In genomic region chr12:122051231-122051876, GRCh38 we compare ENCODE assay signal across 1 cellular context.
TF ChIP-seq lines count a peak whose summit lies in the region.

No MANE protein-coding gene starts in this region.

TF ChIP-seq in HepG2, 621 proteins besides CTCF, POLR2A, EP300 and RAD21 (continued from another document and continues in another):
- no peak for TF ChIP-seq ZBTB10 (CRISPR knock-in tag; IDR thresholded peaks at IDR 0.05; ENCODE audit: borderline replicate concordance)
- TF ChIP-seq, protein P1, sequence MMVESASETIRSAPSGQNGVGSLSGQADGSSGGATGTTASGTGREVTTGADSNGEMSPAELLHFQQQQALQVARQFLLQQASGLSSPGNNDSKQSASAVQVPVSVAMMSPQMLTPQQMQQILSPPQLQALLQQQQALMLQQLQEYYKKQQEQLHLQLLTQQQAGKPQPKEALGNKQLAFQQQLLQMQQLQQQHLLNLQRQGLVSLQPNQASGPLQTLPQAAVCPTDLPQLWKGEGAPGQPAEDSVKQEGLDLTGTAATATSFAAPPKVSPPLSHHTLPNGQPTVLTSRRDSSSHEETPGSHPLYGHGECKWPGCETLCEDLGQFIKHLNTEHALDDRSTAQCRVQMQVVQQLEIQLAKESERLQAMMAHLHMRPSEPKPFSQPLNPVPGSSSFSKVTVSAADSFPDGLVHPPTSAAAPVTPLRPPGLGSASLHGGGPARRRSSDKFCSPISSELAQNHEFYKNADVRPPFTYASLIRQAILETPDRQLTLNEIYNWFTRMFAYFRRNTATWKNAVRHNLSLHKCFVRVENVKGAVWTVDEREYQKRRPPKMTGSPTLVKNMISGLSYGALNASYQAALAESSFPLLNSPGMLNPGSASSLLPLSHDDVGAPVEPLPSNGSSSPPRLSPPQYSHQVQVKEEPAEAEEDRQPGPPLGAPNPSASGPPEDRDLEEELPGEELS (CRISPR knock-in tag; IDR thresholded peaks at IDR 0.05), result 0 out of 2 replicates have a peak, but pooled peaks have one; percentile 39
- TF ChIP-seq ZNF790 (CRISPR knock-in tag; IDR thresholded peaks at IDR 0.05; ENCODE audit: borderline replicate concordance), result no peak
- no peak for TF ChIP-seq HNRNPL (IDR thresholded peaks at IDR 0.05; ENCODE audit: low read depth, low read length)
- 0 out of 2 replicates have a peak, but pooled peaks have one; percentile 36 for TF ChIP-seq NR2F2 (IDR thresholded peaks at IDR 0.05; ENCODE audit: borderline replicate concordance, low read depth)
- TF ChIP-seq SIN3A (IDR thresholded peaks at IDR 0.05; ENCODE audit: borderline replicate concordance, low read depth, low read length), result no peak
- peak; percentile 87 for TF ChIP-seq RXRA (CRISPR knock-in tag; IDR thresholded peaks at IDR 0.05)
- TF ChIP-seq CENPBD1 (CRISPR knock-in tag; IDR thresholded peaks at IDR 0.05; ENCODE audit: borderline replicate concordance, low read depth), result no peak
- TF ChIP-seq PHF8 (CRISPR knock-in tag; IDR thresholded peaks at IDR 0.05), result no peak
- TF ChIP-seq NFYB (CRISPR knock-in tag; IDR thresholded peaks at IDR 0.05), result no peak
- TF ChIP-seq, protein P2, sequence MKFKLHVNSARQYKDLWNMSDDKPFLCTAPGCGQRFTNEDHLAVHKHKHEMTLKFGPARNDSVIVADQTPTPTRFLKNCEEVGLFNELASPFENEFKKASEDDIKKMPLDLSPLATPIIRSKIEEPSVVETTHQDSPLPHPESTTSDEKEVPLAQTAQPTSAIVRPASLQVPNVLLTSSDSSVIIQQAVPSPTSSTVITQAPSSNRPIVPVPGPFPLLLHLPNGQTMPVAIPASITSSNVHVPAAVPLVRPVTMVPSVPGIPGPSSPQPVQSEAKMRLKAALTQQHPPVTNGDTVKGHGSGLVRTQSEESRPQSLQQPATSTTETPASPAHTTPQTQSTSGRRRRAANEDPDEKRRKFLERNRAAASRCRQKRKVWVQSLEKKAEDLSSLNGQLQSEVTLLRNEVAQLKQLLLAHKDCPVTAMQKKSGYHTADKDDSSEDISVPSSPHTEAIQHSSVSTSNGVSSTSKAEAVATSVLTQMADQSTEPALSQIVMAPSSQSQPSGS (CRISPR knock-in tag; IDR thresholded peaks at IDR 0.05), result 0 out of 2 replicates have a peak, but pooled peaks have one; percentile 34
- TF ChIP-seq GMEB1 (CRISPR knock-in tag; IDR thresholded peaks at IDR 0.05; ENCODE audit: borderline replicate concordance), result no peak
- 0 out of 2 replicates have a peak, but pooled peaks have one; percentile 19 for TF ChIP-seq PAXIP1 (CRISPR knock-in tag; conservative IDR thresholded peaks at IDR 0.05)
- peak; percentile 21; the same call in 1 of the 2 replicates for TF ChIP-seq GABPB1 (CRISPR knock-in tag; IDR thresholded peaks at IDR 0.05)
- 0 out of 2 replicates have a peak, but pooled peaks have one; percentile 8 for TF ChIP-seq ZNF768 (CRISPR knock-in tag; IDR thresholded peaks at IDR 0.05)
- no peak for TF ChIP-seq ZBTB38 (CRISPR knock-in tag; IDR thresholded peaks at IDR 0.05)
- peak; percentile 54; the same call in 1 of the 2 replicates for TF ChIP-seq THRA (CRISPR knock-in tag; IDR thresholded peaks at IDR 0.05; ENCODE audit: borderline replicate concordance)
- TF ChIP-seq ZNF3 (CRISPR knock-in tag; IDR thresholded peaks at IDR 0.05), result no peak
- TF ChIP-seq ZFP37 (CRISPR knock-in tag; IDR thresholded peaks at IDR 0.05; ENCODE audit: borderline replicate concordance), result no peak
- no peak for TF ChIP-seq CSRNP2 (CRISPR knock-in tag; conservative IDR thresholded peaks at IDR 0.05; ENCODE audit: low read depth)
- TF ChIP-seq RXRB (CRISPR knock-in tag; IDR thresholded peaks at IDR 0.05; ENCODE audit: borderline replicate concordance), result peak; percentile 73; the same call in 1 of the 2 replicates
- no peak for TF ChIP-seq SOX6 (IDR thresholded peaks at IDR 0.05)
- 0 out of 2 replicates have a peak, but pooled peaks have one; percentile 15 for TF ChIP-seq SOX6 (CRISPR knock-in tag; IDR thresholded peaks at IDR 0.05)
- no peak for TF ChIP-seq LCORL (IDR thresholded peaks at IDR 0.05)
- 0 out of 2 replicates have a peak, but pooled peaks have one; percentile 19 for TF ChIP-seq LCORL (CRISPR knock-in tag; IDR thresholded peaks at IDR 0.05)
- no peak for TF ChIP-seq ZFY (CRISPR knock-in tag; IDR thresholded peaks at IDR 0.05)
- TF ChIP-seq ATAD3A (CRISPR knock-in tag; IDR thresholded peaks at IDR 0.05), result no peak
- no peak for TF ChIP-seq KDM4B (CRISPR knock-in tag; IDR thresholded peaks at IDR 0.05)
- no peak for TF ChIP-seq ZNF256 (CRISPR knock-in tag; conservative IDR thresholded peaks at IDR 0.05)
- TF ChIP-seq ZNF224 (CRISPR knock-in tag; IDR thresholded peaks at IDR 0.05), result no peak
- 0 out of 2 replicates have a peak, but pooled peaks have one; percentile 23 for TF ChIP-seq ZGPAT (CRISPR knock-in tag; IDR thresholded peaks at IDR 0.05)
- TF ChIP-seq FOXP1 (IDR thresholded peaks at IDR 0.05), result no peak
- peak; percentile 62 for TF ChIP-seq FOXP1 (CRISPR knock-in tag; IDR thresholded peaks at IDR 0.05)
- TF ChIP-seq, protein P3, sequence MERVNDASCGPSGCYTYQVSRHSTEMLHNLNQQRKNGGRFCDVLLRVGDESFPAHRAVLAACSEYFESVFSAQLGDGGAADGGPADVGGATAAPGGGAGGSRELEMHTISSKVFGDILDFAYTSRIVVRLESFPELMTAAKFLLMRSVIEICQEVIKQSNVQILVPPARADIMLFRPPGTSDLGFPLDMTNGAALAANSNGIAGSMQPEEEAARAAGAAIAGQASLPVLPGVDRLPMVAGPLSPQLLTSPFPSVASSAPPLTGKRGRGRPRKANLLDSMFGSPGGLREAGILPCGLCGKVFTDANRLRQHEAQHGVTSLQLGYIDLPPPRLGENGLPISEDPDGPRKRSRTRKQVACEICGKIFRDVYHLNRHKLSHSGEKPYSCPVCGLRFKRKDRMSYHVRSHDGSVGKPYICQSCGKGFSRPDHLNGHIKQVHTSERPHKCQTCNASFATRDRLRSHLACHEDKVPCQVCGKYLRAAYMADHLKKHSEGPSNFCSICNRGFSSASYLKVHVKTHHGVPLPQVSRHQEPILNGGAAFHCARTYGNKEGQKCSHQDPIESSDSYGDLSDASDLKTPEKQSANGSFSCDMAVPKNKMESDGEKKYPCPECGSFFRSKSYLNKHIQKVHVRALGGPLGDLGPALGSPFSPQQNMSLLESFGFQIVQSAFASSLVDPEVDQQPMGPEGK (CRISPR knock-in tag; IDR thresholded peaks at IDR 0.05), result 0 out of 2 replicates have a peak, but pooled peaks have one; percentile 19
- TF ChIP-seq FOSL2 (CRISPR knock-in tag; IDR thresholded peaks at IDR 0.05), result 0 out of 2 replicates have a peak, but pooled peaks have one; percentile 10
- TF ChIP-seq KDM3A (CRISPR knock-in tag; IDR thresholded peaks at IDR 0.05; ENCODE audit: low read depth), result 0 out of 2 replicates have a peak, but pooled peaks have one; percentile 22
- peak; percentile 71 for TF ChIP-seq HIC2 (CRISPR knock-in tag; IDR thresholded peaks at IDR 0.05; ENCODE audit: low read depth)
- TF ChIP-seq GZF1 (CRISPR knock-in tag; IDR thresholded peaks at IDR 0.05), result no peak
- no peak for TF ChIP-seq PAWR (CRISPR knock-in tag; IDR thresholded peaks at IDR 0.05; ENCODE audit: borderline replicate concordance)
- no peak for TF ChIP-seq ZNF549 (CRISPR knock-in tag; IDR thresholded peaks at IDR 0.05)
